ENCODE assay signal across 8 cellular contexts in genomic region chr19:57389730-57390598, GRCh38. TPM values are rescaled to one million over a fixed set of nuclear protein-coding genes. Genes with fewer than 3 reads are reported as not detected.
DNase-seq lines count a peak whose midpoint lies in the region; ATAC-seq, FAIRE-seq and TF ChIP-seq lines count a peak whose summit lies in the region.

Gene ZNF548, plus strand, starts transcription at chr19:57389854. Its CDS starts 246 bp downstream, at chr19:57390100.

- 0 out of 2 replicates have a peak, but pooled peaks have one; percentile 15 for TF ChIP-seq CTCF in WI38 (IDR thresholded peaks at IDR 0.05; ENCODE audit: low read depth, low read length)
- peak; percentile 35 for TF ChIP-seq CTCF in bronchial epithelial cell (IDR thresholded peaks at IDR 0.05; ENCODE audit: insufficient read depth, low read length, severe bottlenecking)
- TF ChIP-seq CTCF in smooth muscle cell (IDR thresholded peaks at IDR 0.05; ENCODE audit: borderline replicate concordance, insufficient read depth, poor library complexity, severe bottlenecking), result no peak

- H3F3A ChIP-seq in smooth muscle cell (ENCODE audit: low read depth), result no peaks in the 10 kb centered on the region

- H3K27me3 ChIP-seq in bronchial epithelial cell (ENCODE audit: control insufficient read depth, insufficient read depth, low read length) (no peaks in the 10 kb centered on the region), smooth muscle cell (ENCODE audit: low read depth) (no peaks in the 10 kb centered on the region)

- peak; percentile 7 for FAIRE-seq in bronchial epithelial cell (lab: Jason Lieb, UNC)

- peaks cover 12% of the 10 kb centered on the region for H3K4me1 ChIP-seq in smooth muscle cell (ENCODE audit: low read depth)

- H4K20me1 ChIP-seq in smooth muscle cell (ENCODE audit: low read depth), result peaks cover 27% of the 10 kb centered on the region

- ATAC-seq in GM18873 (IDR thresholded peaks at IDR 0.05; ENCODE audit: low FRiP score, unreplicated experiment) (peak; percentile 92), HG03139 (IDR thresholded peaks at IDR 0.05; ENCODE audit: unreplicated experiment) (peak; percentile 96)

- 1% methylated on average over 50 of the region's 50 CpGs for WGBS in smooth muscle cell (ENCODE audit: low lambda C conversion rate)

- H2AFZ ChIP-seq in smooth muscle cell (ENCODE audit: low read depth), result peak within 1 kb of the TSS; percentile 92

- peak within 1 kb of the TSS; percentile 91 for H3K4me3 ChIP-seq in WI38 (ENCODE audit: low read depth, low read length)
- peak within 1 kb of the TSS; percentile 49 for H3K4me3 ChIP-seq in bronchial epithelial cell (ENCODE audit: low read depth, low read length)
- H3K4me3 ChIP-seq in smooth muscle cell, result peak within 1 kb of the TSS; percentile 79

- DNase-seq in AG08395 (ENCODE audit: low spot score) (peak; percentile 97), NCI-H2227 treated with DMSO at 0.1 percent for 48 hours (lab: John Stamatoyannopoulos, UW) (peak; percentile 100), bronchial epithelial cell (ENCODE audit: low read depth) (peak; percentile 94), iPS-NIHi11 (ENCODE audit: low spot score) (peak; percentile 98), smooth muscle cell (lab: John Stamatoyannopoulos, UW; ENCODE audit: unreplicated experiment) (peak; percentile 92)

- H3K9me3 ChIP-seq in smooth muscle cell (replicated peaks; ENCODE audit: low read depth), result no peaks in the 10 kb centered on the region

- peak within 1 kb of the TSS; percentile 99 for H3K4me2 ChIP-seq in smooth muscle cell

- peaks cover 2% of the 10 kb centered on the region for H3K36me3 ChIP-seq in bronchial epithelial cell (ENCODE audit: control insufficient read depth, insufficient read depth, low read length)
- no peaks in the 10 kb centered on the region for H3K36me3 ChIP-seq in smooth muscle cell (ENCODE audit: low read depth)

- H3K9ac ChIP-seq in smooth muscle cell (ENCODE audit: low read depth), result peak within 1 kb of the TSS; percentile 97

- peaks cover 47% of the 10 kb centered on the region for H3K79me2 ChIP-seq in smooth muscle cell (ENCODE audit: low read depth)

- peak within 1 kb of the TSS; percentile 93 for H3K27ac ChIP-seq in smooth muscle cell (ENCODE audit: low read depth)

RNA-seq across cellular contexts. Expression of gene ZNF548, which starts in this region (rescaled TPM):
- 30.1 and 31.9 TPM in 2 replicates for total RNA-seq in bronchial epithelial cell
- total RNA-seq in smooth muscle cell, result 26.9 and 27.3 TPM in 2 replicates
- 12.3 and 13.1 TPM in 2 replicates for polyA plus RNA-seq in smooth muscle cell

Comparison
In these comparisons a context has a peak if more than half of its experiments do, and no peak if none do; other contexts are left out.
1. Peak in every context shown above with its lines: DNase-seq, ATAC-seq, H3K4me3 ChIP-seq and H3K27ac ChIP-seq.